Comparison of ENCODE assay signal across 8 cellular contexts in the genomic region with DNA sequence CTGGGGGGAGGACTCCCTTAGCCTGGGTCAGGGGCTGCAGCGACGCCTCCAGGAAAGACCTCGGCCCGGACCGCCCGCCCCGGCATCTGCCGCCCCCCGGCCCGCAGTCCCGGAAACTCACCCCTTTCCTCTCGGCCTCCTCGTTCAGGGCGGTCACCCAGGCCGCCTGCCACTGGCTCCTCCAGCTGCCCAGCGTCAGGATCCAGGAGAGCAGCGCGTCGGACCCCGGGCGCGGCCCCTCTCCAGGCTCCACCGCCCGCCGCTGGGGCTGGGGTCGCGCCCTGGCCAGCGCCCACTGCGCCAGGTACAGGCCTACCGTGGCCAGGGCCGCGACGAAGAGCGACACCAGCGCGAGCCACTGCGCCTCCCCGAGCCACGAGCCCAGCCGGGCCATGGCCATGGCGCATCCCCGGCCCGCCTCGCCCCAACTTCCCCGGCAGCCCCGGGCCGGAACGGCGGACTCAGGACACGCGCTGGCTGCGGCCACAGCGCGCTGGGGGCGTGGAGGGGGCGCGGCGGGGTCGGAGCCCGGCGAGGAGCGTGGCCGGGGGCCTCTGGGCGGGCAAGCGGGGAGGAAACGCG. TPM values are rescaled to one million over a fixed set of nuclear protein-coding genes. Genes with fewer than 3 reads are reported as not detected.
DNase-seq lines count a peak whose midpoint lies in the region; ATAC-seq and TF ChIP-seq lines count a peak whose summit lies in the region.

No MANE protein-coding gene starts in this region.

- no peak for TF ChIP-seq CTCF in omental fat pad (IDR thresholded peaks at IDR 0.05)

- ATAC-seq in GM19351 (IDR thresholded peaks at IDR 0.05; ENCODE audit: unreplicated experiment) = peak; percentile 29
- ATAC-seq in omental fat pad (ENCODE audit: low FRiP score) = peak; percentile 28
- ATAC-seq in HG03139 (IDR thresholded peaks at IDR 0.05; ENCODE audit: unreplicated experiment) = no peak

- peak; percentile 16 for DNase-seq in ACHN
- peak; percentile 53 for DNase-seq in RPMI8226
- DNase-seq in fibroblast of gingiva (ENCODE audit: low read depth) = peak; percentile 14
- no peak for DNase-seq in omental fat pad (ENCODE audit: low spot score)
- no peak for DNase-seq in EL
- DNase-seq in RKO (ENCODE audit: low spot score) = no peak

- in situ Hi-C loops in ACHN (cut with HindIII; ENCODE audit: low pct_ligation_motif_present, low pct_unique_long_range_greater_than_20kb, low sequenced_read_pairs) = no loop called here

RNA-seq across cellular contexts. Expression of a gene that starts 0.5 kb away (rescaled TPM):
- 100 to 1,000 TPM in 2 of 4 donors, 10 to 100 TPM in 2; 57.7 to 264 (median 96.4) TPM for total RNA-seq in omental fat pad

RNA-seq across cellular contexts. Expression of a gene that starts 56.8 kb away (rescaled TPM):
- total RNA-seq in omental fat pad = 10 to 100 TPM; 11.6 to 27.8 (median 18.9) TPM

Comparison
In these comparisons a context has a peak if more than half of its experiments do, and no peak if none do; other contexts are left out.
1. DNase-seq: peak in ACHN (single experiment), RPMI8226 (single experiment) and fibroblast of gingiva (single experiment); none in omental fat pad (single experiment), EL (single experiment) and RKO (single experiment).